ENCODE assay signal across 26 cellular contexts in genomic region chr11:65770951-65771567, GRCh38. TPM values are rescaled to one million over a fixed set of nuclear protein-coding genes. Genes with fewer than 3 reads are reported as not detected.
"Had no signal": no experiment of that assay in that cellular context is flagged by ENCODE, and none has a peak within 500 bp of the region (broad histone marks: within the 10 kb centered on the region; RNA-seq: fewer than 3 reads in every experiment).

No MANE protein-coding gene starts in this region.

- H3K27ac Mint-ChIP-seq: activated CD4-positive, alpha-beta T cell treated with anti-CD3 and anti-CD28 coated beads for 36 hours; activated CD8-positive, alpha-beta T cell treated with anti-CD3 and anti-CD28 coated beads for 36 hours; activated naive CD4-positive, alpha-beta T cell treated with anti-CD3 and anti-CD28 coated beads, Interleukin-2, amount 50 U/mL, for 24 hours; activated T-cell treated with anti-CD3 and anti-CD28 coated beads, Interleukin-2, amount 50 U/mL, for 72 hours; T-helper 17 cell had no signal

- H3K36me3 Mint-ChIP-seq: activated naive CD4-positive, alpha-beta T cell treated with anti-CD3 and anti-CD28 coated beads, Interleukin-2, amount 50 U/mL, for 24 hours had no signal

- H3K27me3 ChIP-seq: breast epithelium, MG63 had no signal

- H3K27me3 Mint-ChIP-seq: activated CD4-positive, alpha-beta T cell treated with anti-CD3 and anti-CD28 coated beads for 36 hours; activated CD8-positive, alpha-beta T cell treated with anti-CD3 and anti-CD28 coated beads for 36 hours; activated naive CD4-positive, alpha-beta T cell treated with anti-CD3 and anti-CD28 coated beads, Interleukin-2, amount 50 U/mL, for 24 hours; T-helper 17 cell had no signal

- ATAC-seq: activated CD4-positive, alpha-beta T cell treated with anti-CD3 and anti-CD28 coated beads for 36 hours; activated CD8-positive, alpha-beta T cell treated with anti-CD3 and anti-CD28 coated beads for 36 hours; activated T-cell treated with anti-CD3 and anti-CD28 coated beads, Interleukin-2, amount 50 U/mL, for 72 hours; T-helper 17 cell had no signal

- H3K4me3 ChIP-seq: breast epithelium, MG63 had no signal

- H3K9me3 Mint-ChIP-seq: activated CD8-positive, alpha-beta T cell treated with anti-CD3 and anti-CD28 coated beads for 36 hours; activated naive CD4-positive, alpha-beta T cell treated with anti-CD3 and anti-CD28 coated beads, Interleukin-2, amount 50 U/mL, for 24 hours; activated T-cell treated with anti-CD3 and anti-CD28 coated beads, Interleukin-2, amount 50 U/mL, for 72 hours had no signal

- H3K36me3 ChIP-seq: breast epithelium had no signal

- H3K4me3 Mint-ChIP-seq: activated CD4-positive, alpha-beta T cell treated with anti-CD3 and anti-CD28 coated beads for 36 hours; activated CD8-positive, alpha-beta T cell treated with anti-CD3 and anti-CD28 coated beads for 36 hours; activated naive CD4-positive, alpha-beta T cell treated with anti-CD3 and anti-CD28 coated beads, Interleukin-2, amount 50 U/mL, for 24 hours; activated T-cell treated with anti-CD3 and anti-CD28 coated beads, Interleukin-2, amount 50 U/mL, for 72 hours; T-helper 17 cell had no signal

- H3K9me3 ChIP-seq: breast epithelium had no signal

- DNase-seq: activated CD4-positive, alpha-beta T cell treated with anti-CD3 and anti-CD28 coated beads for 36 hours; activated CD4-positive, alpha-beta T cell treated with anti-CD3 and anti-CD28 coated beads, Interleukin-2, amount 50 U/mL, for 1 hour; activated CD8-positive, alpha-beta memory T cell treated with anti-CD3 and anti-CD28 coated beads, Interleukin-2, amount 50 U/mL, for 4 hours; activated CD8-positive, alpha-beta T cell treated with anti-CD3 and anti-CD28 coated beads for 36 hours; activated effector memory CD4-positive, alpha-beta T cell treated with Interleukin-2 at 50 U/mL for 16 hours; activated naive CD4-positive, alpha-beta T cell; activated T-cell treated with anti-CD3 and anti-CD28 coated beads, Interleukin-2, amount 50 U/mL, for 72 hours; aorta; MG63; MV-4-11; NCI-H1092 treated with DMSO at 0.1 percent for 48 hours; NCI-H1417 treated with DMSO at 0.1 percent for 48 hours; NCI-H1694; NCI-H2029; NCI-H2107; NCI-H345; NCI-H510A; NCI-H526 treated with DMSO at 0.1 percent for 48 hours; NCI-H82; SIG-M5; T-helper 17 cell; T-helper 9 cell had no signal

- H3K27ac ChIP-seq: breast epithelium had no signal

- H3K4me1 ChIP-seq: breast epithelium had no signal

RNA-seq across cellular contexts. Expression of gene OVOL1, which starts 15.8 kb away (rescaled TPM):
- total RNA-seq: aorta, OCI-LY7, RPMI7951 had no signal
